13 cellular contexts compared by ENCODE assay signal in the genomic region with DNA sequence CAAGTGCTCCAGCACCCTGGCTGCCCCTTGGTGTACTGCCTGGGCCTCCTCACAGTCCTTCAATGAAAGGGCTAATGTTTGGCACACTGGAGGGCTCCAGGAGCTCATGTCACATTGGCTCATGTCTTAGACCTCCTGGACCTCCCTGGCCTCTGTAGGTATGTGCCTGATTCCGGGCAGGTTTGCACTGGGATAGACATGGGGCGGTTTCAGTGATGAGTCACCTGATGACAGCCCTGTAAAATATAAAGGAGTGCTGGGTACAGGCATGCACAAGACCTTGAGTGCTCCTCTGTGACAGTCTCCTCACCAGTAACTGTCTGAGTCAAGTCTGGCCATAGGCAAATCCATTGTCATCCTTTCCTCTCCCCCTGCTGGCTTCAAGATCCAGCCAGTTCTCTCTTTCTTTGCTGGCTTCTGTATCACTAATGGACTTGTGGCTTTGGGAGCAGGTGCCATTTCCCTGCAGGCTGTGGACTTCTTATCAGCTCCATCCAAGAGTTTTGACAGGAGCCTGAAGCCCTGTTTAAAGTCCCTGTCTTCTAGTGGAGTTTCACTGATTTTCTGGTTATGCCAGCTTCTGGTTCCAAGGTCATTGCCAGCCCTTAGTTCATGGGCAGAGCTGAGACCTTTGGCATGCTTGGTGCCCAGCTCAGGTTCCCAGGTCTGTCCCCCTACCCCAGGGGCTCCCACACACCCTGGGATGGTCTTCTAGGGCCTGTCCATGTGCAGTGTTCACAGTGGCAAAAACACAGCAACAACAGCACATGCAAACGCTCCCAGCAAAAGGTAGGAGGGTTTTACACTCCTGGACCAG. TPM values are rescaled to one million over a fixed set of nuclear protein-coding genes. Genes with fewer than 3 reads are reported as not detected.
DNase-seq lines count a peak whose midpoint lies in the region; ATAC-seq and TF ChIP-seq lines count a peak whose summit lies in the region.
"Had no signal": no experiment of that assay in that cellular context is flagged by ENCODE, and none has a peak within 500 bp of the region (broad histone marks: within the 10 kb centered on the region; RNA-seq: fewer than 3 reads in every experiment).

No MANE protein-coding gene starts in this region.

- H3K9me3 ChIP-seq in SK-N-SH (no peaks in the 10 kb centered on the region), vagina (no peaks in the 10 kb centered on the region)

- ATAC-seq in SK-N-SH treated with all-trans-retinoic acid at 6 μM for 48 hours = peak; percentile 40; the same call in 2 of the 3 replicates

- H3K9ac ChIP-seq in SK-N-SH = no peak overlapping the region

- 57% methylated on average over 3 of the region's 3 CpGs for WGBS in SK-N-SH (ENCODE audit: low lambda C conversion rate)

- no peak for TF ChIP-seq RAD21 in SK-N-SH (IDR thresholded peaks at IDR 0.05; ENCODE audit: low read length)

- no peaks in the 10 kb centered on the region for H3K79me2 ChIP-seq in SK-N-SH (ENCODE audit: insufficient read depth)

- TF ChIP-seq CTCF in SK-N-SH (IDR thresholded peaks at IDR 0.05) (no peak), vagina (IDR thresholded peaks at IDR 0.05) (no peak)

- H3K4me1 ChIP-seq in SK-N-SH (ENCODE audit: control insufficient read depth in 1 of 2, insufficient read depth in 2 of 2, low read depth in 1 of 2, low read length in 1 of 2) (no peaks in the 10 kb centered on the region; a peak in 1 of 4 replicates), vagina (peaks cover 15% of the 10 kb centered on the region)

- TF ChIP-seq EP300 in SK-N-SH (IDR thresholded peaks at IDR 0.05; ENCODE audit: borderline replicate concordance in 1 of 2, low read depth in 1 of 2, low read length in 1 of 2) = no peak

- POLR2A ChIA-PET in SK-N-SH (lab: Yijun Ruan, JAX) = no interaction called here

- H3K27me3 ChIP-seq in SK-N-SH (ENCODE audit: insufficient read depth) (no peaks in the 10 kb centered on the region), vagina (no peaks in the 10 kb centered on the region)

- H3F3A ChIP-seq in SK-N-SH (replicated peaks; ENCODE audit: insufficient read depth) = no peaks in the 10 kb centered on the region

- H3K4me3 ChIP-seq in SK-N-SH (ENCODE audit: low read depth in 2 of 2, low read length in 1 of 2) = no peak overlapping the region
- no peak overlapping the region for H3K4me3 ChIP-seq in vagina

- no peaks in the 10 kb centered on the region for H3K9me2 ChIP-seq in SK-N-SH

- H2AFZ ChIP-seq in SK-N-SH (ENCODE audit: low read depth) = no peak overlapping the region

- intact Hi-C loops in vagina (cut with DNase I) = no loop called here

- DNase-seq in SK-N-SH (no peak), amniotic epithelial cell (ENCODE audit: low read depth) (peak; percentile 55), kidney tubule cell (ENCODE audit: low spot score) (peak; percentile 97), vagina (ENCODE audit: extremely low spot score in 2 of 2) (peak in 1 of 2 donors; percentile 83), NCI-H2107 (lab: John Stamatoyannopoulos, UW) (no peak), anterior cingulate cortex (lab: John Stamatoyannopoulos, UW) (no peak)
- no peak for DNase-seq in activated naive CD4-positive, alpha-beta T cell treated with anti-CD3 and anti-CD28 coated beads, Interleukin-2, amount 50 U/mL, for 16 hours
- DNase-seq: DMS153, endodermal cell, hippocampal formation, mesenchymal stem cell, substantia nigra had no signal

- H3K36me3 ChIP-seq in SK-N-SH (replicated peaks in 1 of 2; ENCODE audit: control insufficient read depth in 1 of 2, insufficient read depth in 2 of 2, low read length in 1 of 2) (no peaks in the 10 kb centered on the region), vagina (no peaks in the 10 kb centered on the region)

- no peak overlapping the region for H3K27ac ChIP-seq in SK-N-SH (ENCODE audit: low read depth in 2 of 2, low read length in 1 of 2)
- H3K27ac ChIP-seq in vagina = peak overlapping the region; percentile 6

- H4K20me1 ChIP-seq in SK-N-SH (ENCODE audit: insufficient read depth) = no peaks in the 10 kb centered on the region

- H3K4me2 ChIP-seq in SK-N-SH = no peak overlapping the region

- no peak for TF ChIP-seq POLR2A in vagina (IDR thresholded peaks at IDR 0.05)

- CTCF ChIA-PET in SK-N-SH (lab: Yijun Ruan, JAX) = interaction anchor here (0.8 to 3.9 kb wide), 5 partner anchors 10 to 94 kb away, joined by 3 to 14 read pairs (median 3); no protein-coding TSS in a partner anchor

TF ChIP-seq in SK-N-SH treated with all-trans-retinoic acid at 6 μM for 48 hours, 23 proteins besides CTCF, POLR2A, EP300 and RAD21:
- no peak for TF ChIP-seq ZC3H10 (CRISPR knock-in tag; IDR thresholded peaks at IDR 0.05)
- no peak for TF ChIP-seq ISL1 (CRISPR knock-in tag; IDR thresholded peaks at IDR 0.05)
- no peak for TF ChIP-seq ESRRG (CRISPR knock-in tag; IDR thresholded peaks at IDR 0.05)
- TF ChIP-seq ARNTL (CRISPR knock-in tag; IDR thresholded peaks at IDR 0.05; ENCODE audit: borderline replicate concordance, low read depth) = no peak
- no peak for TF ChIP-seq GLIS3 (CRISPR knock-in tag; IDR thresholded peaks at IDR 0.05)
- no peak for TF ChIP-seq RARB (CRISPR knock-in tag; IDR thresholded peaks at IDR 0.05)
- TF ChIP-seq TCF4 (CRISPR knock-in tag; IDR thresholded peaks at IDR 0.05; ENCODE audit: borderline replicate concordance) = no peak
- no peak for TF ChIP-seq ZFP30 (CRISPR knock-in tag; IDR thresholded peaks at IDR 0.05)
- TF ChIP-seq ZNF70 (CRISPR knock-in tag; IDR thresholded peaks at IDR 0.05) = no peak
- no peak for TF ChIP-seq PPARA (CRISPR knock-in tag; IDR thresholded peaks at IDR 0.05; ENCODE audit: borderline replicate concordance)
- no peak for TF ChIP-seq TOX (CRISPR knock-in tag; IDR thresholded peaks at IDR 0.05; ENCODE audit: borderline replicate concordance)
- TF ChIP-seq SNAI2 (CRISPR knock-in tag; IDR thresholded peaks at IDR 0.05) = no peak

TF ChIP-seq in SK-N-SH, 30 proteins besides CTCF, POLR2A, EP300 and RAD21:
- TF ChIP-seq MEF2A (IDR thresholded peaks at IDR 0.05; ENCODE audit: borderline replicate concordance, low read depth) (no peak), FOXM1 (IDR thresholded peaks at IDR 0.05; ENCODE audit: low read depth) (no peak), RFX5 (IDR thresholded peaks at IDR 0.05; ENCODE audit: low read length) (no peak), ELF1 (IDR thresholded peaks at IDR 0.05) (no peak), FOXJ3 (CRISPR knock-in tag; IDR thresholded peaks at IDR 0.05) (no peak), NFIC (IDR thresholded peaks at IDR 0.05; ENCODE audit: borderline replicate concordance) (no peak), RXRA (IDR thresholded peaks at IDR 0.05; ENCODE audit: borderline replicate concordance, low read depth) (no peak), SIN3A (IDR thresholded peaks at IDR 0.05; ENCODE audit: borderline replicate concordance, low read depth, low read length) (no peak), FOSL2 (IDR thresholded peaks at IDR 0.05; ENCODE audit: borderline replicate concordance, low read depth) (no peak), CHD2 (IDR thresholded peaks at IDR 0.05; ENCODE audit: low read length, partially characterized antibody) (no peak), EZH2phosphoT487 (IDR thresholded peaks at IDR 0.05; ENCODE audit: borderline replicate concordance, low read depth) (no peak), TCF12 (IDR thresholded peaks at IDR 0.05) (no peak), TEAD4 (IDR thresholded peaks at IDR 0.05; ENCODE audit: borderline replicate concordance, insufficient read depth) (no peak), MXI1 (IDR thresholded peaks at IDR 0.05; ENCODE audit: low read depth, low read length) (no peak)
- TF ChIP-seq, protein P1, sequence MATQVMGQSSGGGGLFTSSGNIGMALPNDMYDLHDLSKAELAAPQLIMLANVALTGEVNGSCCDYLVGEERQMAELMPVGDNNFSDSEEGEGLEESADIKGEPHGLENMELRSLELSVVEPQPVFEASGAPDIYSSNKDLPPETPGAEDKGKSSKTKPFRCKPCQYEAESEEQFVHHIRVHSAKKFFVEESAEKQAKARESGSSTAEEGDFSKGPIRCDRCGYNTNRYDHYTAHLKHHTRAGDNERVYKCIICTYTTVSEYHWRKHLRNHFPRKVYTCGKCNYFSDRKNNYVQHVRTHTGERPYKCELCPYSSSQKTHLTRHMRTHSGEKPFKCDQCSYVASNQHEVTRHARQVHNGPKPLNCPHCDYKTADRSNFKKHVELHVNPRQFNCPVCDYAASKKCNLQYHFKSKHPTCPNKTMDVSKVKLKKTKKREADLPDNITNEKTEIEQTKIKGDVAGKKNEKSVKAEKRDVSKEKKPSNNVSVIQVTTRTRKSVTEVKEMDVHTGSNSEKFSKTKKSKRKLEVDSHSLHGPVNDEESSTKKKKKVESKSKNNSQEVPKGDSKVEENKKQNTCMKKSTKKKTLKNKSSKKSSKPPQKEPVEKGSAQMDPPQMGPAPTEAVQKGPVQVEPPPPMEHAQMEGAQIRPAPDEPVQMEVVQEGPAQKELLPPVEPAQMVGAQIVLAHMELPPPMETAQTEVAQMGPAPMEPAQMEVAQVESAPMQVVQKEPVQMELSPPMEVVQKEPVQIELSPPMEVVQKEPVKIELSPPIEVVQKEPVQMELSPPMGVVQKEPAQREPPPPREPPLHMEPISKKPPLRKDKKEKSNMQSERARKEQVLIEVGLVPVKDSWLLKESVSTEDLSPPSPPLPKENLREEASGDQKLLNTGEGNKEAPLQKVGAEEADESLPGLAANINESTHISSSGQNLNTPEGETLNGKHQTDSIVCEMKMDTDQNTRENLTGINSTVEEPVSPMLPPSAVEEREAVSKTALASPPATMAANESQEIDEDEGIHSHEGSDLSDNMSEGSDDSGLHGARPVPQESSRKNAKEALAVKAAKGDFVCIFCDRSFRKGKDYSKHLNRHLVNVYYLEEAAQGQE (IDR thresholded peaks at IDR 0.05; ENCODE audit: low read depth, low read length) = no peak

RNA-seq across cellular contexts. Expression of a gene that starts 22.7 kb away (rescaled TPM):
- 0.12 and 0.13 TPM in 2 replicates for polyA plus RNA-seq in SK-N-SH (2012; rRNA removed)
- 0.05 and 0.07 TPM in 2 replicates for polyA plus RNA-seq in SK-N-SH (2012; cell fraction: cytosol; rRNA removed)
- polyA plus RNA-seq in SK-N-SH (2012; cell fraction: nucleus; rRNA removed) = 0.02 and 0.14 TPM in 2 replicates
- 27.3 TPM for total RNA-seq in vagina

RNA-seq across cellular contexts. Expression of a gene that starts 53.3 kb away (rescaled TPM):
- 10.4 and 12.7 TPM in 2 replicates for polyA plus RNA-seq in SK-N-SH (2012; rRNA removed)
- 13.0 and 13.2 TPM in 2 replicates for polyA plus RNA-seq in SK-N-SH (2012; cell fraction: cytosol; rRNA removed)
- polyA plus RNA-seq in SK-N-SH (2012; cell fraction: nucleus; rRNA removed) = 11.8 and 20.3 TPM in 2 replicates
- 15.7 TPM for total RNA-seq in vagina

Comparison
In these comparisons a context has a peak if more than half of its experiments do, and no peak if none do; other contexts are left out.
1. DNase-seq: peak in amniotic epithelial cell (single experiment) and kidney tubule cell (single experiment); none in SK-N-SH (single experiment), NCI-H2107 (single experiment), activated naive CD4-positive, alpha-beta T cell treated with anti-CD3 and anti-CD28 coated beads, Interleukin-2, amount 50 U/mL, for 16 hours (single experiment) and anterior cingulate cortex (0 of 58).